Comparison of ENCODE assay signal across 29 cellular contexts in genomic region chr1:110462093-110462492, GRCh38. TPM values are rescaled to one million over a fixed set of nuclear protein-coding genes. Genes with fewer than 3 reads are reported as not detected.
DNase-seq lines count a peak whose midpoint lies in the region; ATAC-seq, FAIRE-seq and TF ChIP-seq lines count a peak whose summit lies in the region.
"Had no signal": no experiment of that assay in that cellular context is flagged by ENCODE, and none has a peak within 500 bp of the region (broad histone marks: within the 10 kb centered on the region; RNA-seq: fewer than 3 reads in every experiment).

No MANE protein-coding gene starts in this region.

- H3K36me3 Mint-ChIP-seq in neural progenitor cell = no peaks in the 10 kb centered on the region
- H3K36me3 Mint-ChIP-seq: CD14-positive monocyte; CD4-positive, alpha-beta memory T cell; CD4-positive, CD25-positive, alpha-beta regulatory T cell; CD8-positive, alpha-beta memory T cell had no signal

- 13% methylated on average over 2 of the region's 2 CpGs for WGBS in K562 (ENCODE audit: insufficient coverage, low coverage, missing lambda C conversion rate)
- 46 to 81% methylated on average over 2 of the region's 2 CpGs for WGBS in body of pancreas, 2 donors

- in situ Hi-C loops in K562 (cut with MboI) = no loop called here

- no TSS peak for BruUV-seq in K562 (replicated peaks; lab: Mats Ljungman, UMichigan)

- DNase-seq in K562 (ENCODE audit: extremely low read depth in 1 of 4, low spot score in 3 of 4) (no peak), neural progenitor cell (ENCODE audit: low spot score) (no peak), body of pancreas (no peak), GF-D8 (lab: John Stamatoyannopoulos, UW) (no peak)
- DNase-seq: 8988T; ACHN; BE2C; C1 segment of cervical spinal cord; CD4-positive, alpha-beta memory T cell; CD4-positive, CD25-positive, alpha-beta regulatory T cell; CD8-positive, alpha-beta memory T cell; COR-L47; DMS 273 treated with DMSO at 0.1 percent for 48 hours; DMS153; DMS53; DMS79; DND-41; EL; GDM1 had no signal

- peak overlapping the region; percentile 46 for H3K4me3 Mint-ChIP-seq in neural progenitor cell
- H3K4me3 Mint-ChIP-seq: CD14-positive monocyte; CD4-positive, CD25-positive, alpha-beta regulatory T cell; CD8-positive, alpha-beta memory T cell had no signal

- H3K9me1 ChIP-seq in K562 (ENCODE audit: control insufficient read depth, insufficient read depth, low read length) = no peaks in the 10 kb centered on the region

- TF ChIP-seq EP300 in K562 (IDR thresholded peaks at IDR 0.05; ENCODE audit: low read length) = no peak

- TF ChIP-seq RAD21 in K562 (CRISPR knock-in tag; conservative IDR thresholded peaks at IDR 0.05 in 1 of 2, IDR thresholded peaks at IDR 0.05 in 1 of 2) = no peak

- no peak for TF ChIP-seq POLR2A in K562 (conservative IDR thresholded peaks at IDR 0.05)
- TF ChIP-seq POLR2A in body of pancreas (IDR thresholded peaks at IDR 0.05) = no peak

- H3K9ac ChIP-seq in K562 (ENCODE audit: insufficient read depth in 1 of 2, low read depth in 2 of 2, low read length in 2 of 2) (no peak overlapping the region), neural progenitor cell (no peak overlapping the region)
- H3K9ac ChIP-seq: BLaER1 had no signal

- H3K4me3 ChIP-seq in HEK293 (ENCODE audit: low read depth, low read length) (no peak overlapping the region), K562 (no peak overlapping the region), neural progenitor cell (no peak overlapping the region), body of pancreas (no peak overlapping the region)
- H3K4me3 ChIP-seq: BLaER1 had no signal

- H3K4me1 ChIP-seq in HEK293 (ENCODE audit: control insufficient read depth, insufficient read depth, low read length) (no peaks in the 10 kb centered on the region), K562 (replicated peaks in 1 of 2; ENCODE audit: control insufficient read depth in 2 of 2, insufficient read depth in 2 of 2, low read length in 2 of 2) (peaks cover 4 to 7% of the 10 kb centered on the region in 2 experiments; a peak in 3 of 5 replicates), neural progenitor cell (peaks cover 3% of the 10 kb centered on the region), body of pancreas (peaks cover 25% of the 10 kb centered on the region)
- H3K4me1 ChIP-seq: BE2C had no signal

- H3K9me3 ChIP-seq in HEK293 (ENCODE audit: control insufficient read depth, insufficient read depth, low read depth, low read length) (no peaks in the 10 kb centered on the region), K562 (replicated peaks; ENCODE audit: control insufficient read depth, insufficient read depth, low read depth, low read length) (no peaks in the 10 kb centered on the region), neural progenitor cell (ENCODE audit: low read depth) (no peaks in the 10 kb centered on the region), body of pancreas (no peaks in the 10 kb centered on the region)
- H3K9me3 ChIP-seq: BE2C, BLaER1 had no signal

- CTCF ChIA-PET in HEK293 (lab: Yijun Ruan, JAX) = interaction anchor here (0.6 to 15.5 kb wide), 8 partner anchors 11 to 584 kb away, joined by 3 to 357 read pairs (median 5); partner anchors contain the start of gene KCNC4
- CTCF ChIA-PET in K562 (lab: Yijun Ruan, JAX; ENCODE audit: low intra/inter-chr PET ratio) = interaction anchor here (3.8 kb wide), 1 partner anchor 258 kb away, joined by 58 read pairs; no protein-coding TSS in a partner anchor

- no peaks in the 10 kb centered on the region for H3K9me3 Mint-ChIP-seq in neural progenitor cell
- H3K9me3 Mint-ChIP-seq: CD14-positive monocyte; CD4-positive, alpha-beta memory T cell; CD4-positive, CD25-positive, alpha-beta regulatory T cell; CD8-positive, alpha-beta memory T cell had no signal

- H3F3A ChIP-seq in neural progenitor cell (ENCODE audit: low read depth) = no peaks in the 10 kb centered on the region

- peaks cover 5% of the 10 kb centered on the region for H3K4me1 Mint-ChIP-seq in neural progenitor cell
- H3K4me1 Mint-ChIP-seq: CD14-positive monocyte; CD4-positive, alpha-beta memory T cell; CD4-positive, CD25-positive, alpha-beta regulatory T cell; CD8-positive, alpha-beta memory T cell had no signal

- no peak for FAIRE-seq in K562 (lab: Jason Lieb, UNC)
- FAIRE-seq: A204.1, GM12891, GM19239 had no signal

- H3K27ac Mint-ChIP-seq in neural progenitor cell = no peak overlapping the region
- H3K27ac Mint-ChIP-seq: CD14-positive monocyte; CD4-positive, alpha-beta memory T cell; CD4-positive, CD25-positive, alpha-beta regulatory T cell had no signal

- H2AFZ ChIP-seq in K562 (ENCODE audit: low read depth, low read length) (no peak overlapping the region), neural progenitor cell (replicated peaks) (no peak overlapping the region)

- no peak overlapping the region for H3K4me2 ChIP-seq in K562 (ENCODE audit: insufficient read depth, low read length)
- no peak overlapping the region for H3K4me2 ChIP-seq in neural progenitor cell
- H3K4me2 ChIP-seq: BLaER1 had no signal

- H3K36me3 ChIP-seq in HEK293 (ENCODE audit: control insufficient read depth in 2 of 2, insufficient read depth in 1 of 2, low read length in 2 of 2) (no peaks in the 10 kb centered on the region), K562 (ENCODE audit: control insufficient read depth, insufficient read depth, low read length) (no peaks in the 10 kb centered on the region), neural progenitor cell (no peaks in the 10 kb centered on the region), body of pancreas (replicated peaks in 1 of 2; ENCODE audit: insufficient read depth in 1 of 2, low read depth in 2 of 2) (no peaks in the 10 kb centered on the region)
- H3K36me3 ChIP-seq: BE2C, BLaER1 had no signal

- POLR2A ChIA-PET in HEK293 (lab: Yijun Ruan, JAX) (no interaction called here), K562 (lab: Yijun Ruan, JAX) (interaction anchor here (0.6 kb wide), 1 partner anchor 9 kb away, joined by 3 read pairs; no protein-coding TSS in a partner anchor)

- H4K20me1 ChIP-seq in K562 (replicated peaks; ENCODE audit: control insufficient read depth, insufficient read depth, low read length) = no peaks in the 10 kb centered on the region
- no peaks in the 10 kb centered on the region for H4K20me1 ChIP-seq in neural progenitor cell (ENCODE audit: low read depth)
- H4K20me1 ChIP-seq: BLaER1 had no signal

- no peak for ATAC-seq in K562
- ATAC-seq in body of pancreas = no peak

- no peaks in the 10 kb centered on the region for H3K79me2 ChIP-seq in K562 (ENCODE audit: control insufficient read depth, insufficient read depth, low read length)
- no peaks in the 10 kb centered on the region for H3K79me2 ChIP-seq in neural progenitor cell (ENCODE audit: low read depth)

- TF ChIP-seq CTCF in HEK293 (tag by site-specific recombination; IDR thresholded peaks at IDR 0.05) (no peak), K562 (IDR thresholded peaks at IDR 0.05 in 2 of 3, conservative IDR thresholded peaks at IDR 0.05 in 1 of 3; ENCODE audit: insufficient read depth in 2 of 3, low read depth in 1 of 3, low read length in 3 of 3) (no peak), neural progenitor cell (IDR thresholded peaks at IDR 0.05) (no peak), body of pancreas (IDR thresholded peaks at IDR 0.05) (no peak)

- H3K27me3 Mint-ChIP-seq in neural progenitor cell (ENCODE audit: insufficient read depth, low read depth) = peaks cover 6% of the 10 kb centered on the region

- H3K27ac ChIP-seq in HEK293 (ENCODE audit: extremely low read depth, low read depth, low read length) (no peak overlapping the region), K562 (ENCODE audit: extremely low read depth, low read depth, low read length) (no peak overlapping the region), neural progenitor cell (no peak overlapping the region), body of pancreas (no peak overlapping the region)
- H3K27ac ChIP-seq: BLaER1 had no signal

- intact Hi-C loops in K562 (cut with micrococcal nuclease) = loop anchor here (10.0 kb wide), 1 partner anchor 407 kb away; no protein-coding TSS in a partner anchor
- intact Hi-C loops in body of pancreas (cut with DNase I) = loop anchor here (5.0 kb wide), 1 partner anchor 265 kb away; no protein-coding TSS in a partner anchor

- peaks cover 0 to 5% of the 10 kb centered on the region in 2 experiments; a peak in 1 of 5 replicates for H3K27me3 ChIP-seq in K562 (ENCODE audit: control insufficient read depth in 2 of 2, insufficient read depth in 2 of 2, low read length in 2 of 2)
- H3K27me3 ChIP-seq in neural progenitor cell = no peaks in the 10 kb centered on the region
- no peaks in the 10 kb centered on the region for H3K27me3 ChIP-seq in body of pancreas
- H3K27me3 ChIP-seq: BE2C, BLaER1 had no signal

RNA-seq across cellular contexts. Expression of gene PROK1, which starts 11.1 kb away (rescaled TPM):
- total RNA-seq in K562 (2011; cell fraction: chromatin; rRNA removed; ENCODE audit: low replicate concordance) = not detected in 2 replicates
- not detected in 2 replicates for total RNA-seq in K562 (2011; cell fraction: nucleolus; rRNA removed)
- not detected in 2 replicates for total RNA-seq in K562 (2011; cell fraction: nucleoplasm; rRNA removed)
- total RNA-seq in K562 (2014; rRNA removed) (not detected in 2 replicates), K562 (2014; rRNA removed; fragmentation: Illumina TruSeq; extraction: Trizol) (not detected in 2 replicates), K562 (2015; rRNA removed; fragmentation: Illumina TruSeq; extraction: Trizol) (not detected in 2 replicates), K562 (2021) (not detected in 2 replicates), neural progenitor cell (ENCODE audit: low replicate concordance) (0.12 TPM in 1 of 2 replicates, not detected in the other), body of pancreas (1 to 10 TPM in 1 of 2 donors, under 1 TPM in 1; 0.26 to 4.9 TPM)
- polyA plus RNA-seq in K562 (2011; rRNA removed) (0.09 TPM in 1 of 2 replicates, not detected in the other), K562 (2014; fragmentation: Illumina TruSeq; extraction: Trizol) (not detected in 2 replicates), K562 (2014; fragmentation: Nextera tagmentation; extraction: Ambion mirVana) (not detected), K562 (2014; rRNA removed) (0.15 TPM in 1 of 2 replicates, not detected in the other)
- 0.04 and 0.16 TPM in 2 replicates for polyA plus RNA-seq in K562 (2011; cell fraction: cytosol; rRNA removed)
- 0.10 and 0.11 TPM in 2 replicates for polyA plus RNA-seq in K562 (2011; cell fraction: nucleus; rRNA removed)
- not detected in 2 replicates for polyA plus RNA-seq in K562 (2012)
- not detected in 2 replicates for polyA minus RNA-seq in K562 (2011; rRNA and poly(A)+ RNA removed)
- not detected in 2 replicates for polyA minus RNA-seq in K562 (2011; cell fraction: cytosol; rRNA and poly(A)+ RNA removed)
- polyA minus RNA-seq in K562 (2011; cell fraction: nucleus; rRNA and poly(A)+ RNA removed) = not detected in 2 replicates
- total RNA-seq: A673; CD4-positive, alpha-beta memory T cell; CD4-positive, CD25-positive, alpha-beta regulatory T cell; CD8-positive, alpha-beta memory T cell; Daoy; G401 had no signal
- polyA plus RNA-seq: AG04450; CD14-positive monocyte; CD4-positive, alpha-beta memory T cell; CD4-positive, CD25-positive, alpha-beta regulatory T cell; CD8-positive, alpha-beta memory T cell had no signal

RNA-seq across cellular contexts. Expression of gene LAMTOR5, which starts 54.6 kb away (rescaled TPM):
- total RNA-seq in K562 (2011; cell fraction: chromatin; rRNA removed; ENCODE audit: low replicate concordance) = 40.9 and 52.1 TPM in 2 replicates
- total RNA-seq in K562 (2011; cell fraction: nucleolus; rRNA removed) = 63.2 and 70.9 TPM in 2 replicates
- total RNA-seq in K562 (2011; cell fraction: nucleoplasm; rRNA removed) = 77.4 and 94.5 TPM in 2 replicates
- 191 and 206 TPM in 2 replicates for total RNA-seq in K562 (2014; rRNA removed)
- total RNA-seq in K562 (2014; rRNA removed; fragmentation: Illumina TruSeq; extraction: Trizol) = 123 and 130 TPM in 2 replicates
- total RNA-seq in K562 (2015; rRNA removed; fragmentation: Illumina TruSeq; extraction: Trizol) = 107 and 118 TPM in 2 replicates
- 169 and 198 TPM in 2 replicates for total RNA-seq in K562 (2021)
- polyA plus RNA-seq in K562 (2011; rRNA removed) = 537 and 538 TPM in 2 replicates
- polyA plus RNA-seq in K562 (2011; cell fraction: cytosol; rRNA removed) = 530 and 732 TPM in 2 replicates
- polyA plus RNA-seq in K562 (2011; cell fraction: nucleus; rRNA removed) = 174 and 259 TPM in 2 replicates
- 318 and 451 TPM in 2 replicates for polyA plus RNA-seq in K562 (2012)
- polyA plus RNA-seq in K562 (2014; fragmentation: Illumina TruSeq; extraction: Trizol) = 229 and 241 TPM in 2 replicates
- 100 to 1,000 TPM; 648 to 712 TPM for polyA plus RNA-seq in K562 (2014; fragmentation: Nextera tagmentation; extraction: Ambion mirVana)
- polyA plus RNA-seq in K562 (2014; rRNA removed) = 320 and 438 TPM in 2 replicates
- polyA minus RNA-seq in K562 (2011; rRNA and poly(A)+ RNA removed) = 150 and 153 TPM in 2 replicates
- 52.8 and 60.1 TPM in 2 replicates for polyA minus RNA-seq in K562 (2011; cell fraction: cytosol; rRNA and poly(A)+ RNA removed)
- polyA minus RNA-seq in K562 (2011; cell fraction: nucleus; rRNA and poly(A)+ RNA removed) = 27.1 and 59.8 TPM in 2 replicates
- 34.4 and 46.8 TPM in 2 replicates for total RNA-seq in neural progenitor cell (ENCODE audit: low replicate concordance)
- total RNA-seq in body of pancreas = 10 to 100 TPM in 1 of 2 donors, 1 to 10 TPM in 1; 8.6 to 25.4 TPM

RNA-seq across cellular contexts. Expression of gene KCNA10, which starts 56.9 kb away (rescaled TPM):
- total RNA-seq in K562 (2011; cell fraction: chromatin; rRNA removed; ENCODE audit: low replicate concordance) = not detected in 2 replicates
- total RNA-seq in K562 (2011; cell fraction: nucleolus; rRNA removed) = not detected in 2 replicates
- not detected in 2 replicates for total RNA-seq in K562 (2011; cell fraction: nucleoplasm; rRNA removed)
- total RNA-seq in K562 (2014; rRNA removed) (not detected in 2 replicates), K562 (2014; rRNA removed; fragmentation: Illumina TruSeq; extraction: Trizol) (not detected in 2 replicates), K562 (2015; rRNA removed; fragmentation: Illumina TruSeq; extraction: Trizol) (not detected in 2 replicates), K562 (2021) (not detected in 2 replicates), neural progenitor cell (ENCODE audit: low replicate concordance) (not detected in 2 replicates), body of pancreas (not detected)
- polyA plus RNA-seq in K562 (2011; rRNA removed) (not detected in 2 replicates), K562 (2014; fragmentation: Illumina TruSeq; extraction: Trizol) (not detected in 2 replicates), K562 (2014; fragmentation: Nextera tagmentation; extraction: Ambion mirVana) (not detected), K562 (2014; rRNA removed) (not detected in 2 replicates)
- polyA plus RNA-seq in K562 (2011; cell fraction: cytosol; rRNA removed) = not detected in 2 replicates
- polyA plus RNA-seq in K562 (2011; cell fraction: nucleus; rRNA removed) = not detected in 2 replicates
- polyA plus RNA-seq in K562 (2012) = not detected in 2 replicates
- not detected in 2 replicates for polyA minus RNA-seq in K562 (2011; rRNA and poly(A)+ RNA removed)
- not detected in 2 replicates for polyA minus RNA-seq in K562 (2011; cell fraction: cytosol; rRNA and poly(A)+ RNA removed)
- polyA minus RNA-seq in K562 (2011; cell fraction: nucleus; rRNA and poly(A)+ RNA removed) = not detected in 2 replicates
- total RNA-seq: A673; CD4-positive, alpha-beta memory T cell; CD4-positive, CD25-positive, alpha-beta regulatory T cell; CD8-positive, alpha-beta memory T cell; Daoy; G401 had no signal
- polyA plus RNA-seq: AG04450; CD14-positive monocyte; CD4-positive, alpha-beta memory T cell; CD4-positive, CD25-positive, alpha-beta regulatory T cell; CD8-positive, alpha-beta memory T cell had no signal

Comparison
In these comparisons a context has a peak if more than half of its experiments do, and no peak if none do; other contexts are left out.
1. Of the 44 proteins assayed by ChIP-seq in both K562 and HEK293: peak only in K562: none; only in HEK293: none; in both: ZNF146; in neither: 43.